ENCODE assay signal across 2 cellular contexts in the genomic region with DNA sequence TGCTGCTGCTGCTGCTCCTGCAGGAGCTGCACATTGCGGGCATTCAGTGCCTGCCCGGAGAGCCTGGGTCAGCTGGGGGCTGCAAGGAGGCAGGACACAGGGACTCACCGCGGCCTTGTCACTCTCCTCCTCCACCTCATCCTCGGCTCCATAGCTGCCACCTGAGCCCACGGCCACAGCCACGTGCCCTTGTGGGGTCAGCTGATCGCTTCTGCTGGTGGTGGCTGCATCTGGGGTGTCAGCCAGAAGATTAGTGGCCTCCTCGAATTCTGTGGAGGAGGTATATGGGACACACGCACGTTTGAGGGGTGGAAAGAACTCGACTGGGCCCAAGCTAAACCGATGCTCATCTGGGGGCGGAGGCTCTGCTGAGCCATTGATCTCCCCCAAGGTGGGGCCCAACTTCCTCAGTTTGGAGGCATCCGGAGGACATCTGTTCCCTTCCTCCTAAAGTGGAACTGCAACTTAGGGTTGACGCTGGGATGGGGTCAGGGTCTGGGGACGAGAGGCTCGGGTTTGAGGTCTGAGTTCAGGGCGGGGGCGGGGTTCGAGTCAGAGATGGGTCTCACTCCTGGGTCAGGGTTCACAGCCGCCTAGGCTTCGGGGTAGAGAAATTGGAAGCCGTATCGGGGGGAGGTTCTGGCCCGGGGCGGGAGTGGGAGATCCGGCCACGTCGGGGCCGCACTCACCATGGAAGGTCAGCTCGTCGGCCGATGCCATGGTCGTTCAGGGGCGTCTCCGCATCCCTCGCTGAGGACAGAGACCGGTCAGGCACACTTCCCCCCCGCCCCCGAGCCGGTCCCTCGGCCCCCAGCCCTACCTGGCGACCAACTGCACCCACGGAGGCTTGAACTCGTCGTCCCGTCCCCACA.
TF ChIP-seq lines count a peak whose summit lies in the region.

No MANE protein-coding gene starts in this region.

TF ChIP-seq in K562, 482 proteins besides CTCF, POLR2A, EP300 and RAD21 (continues in another document):
- TF ChIP-seq FIP1L1 (IDR thresholded peaks at IDR 0.05; ENCODE audit: low read depth, low read length, poor library complexity, severe bottlenecking) = no peak
- TF ChIP-seq, protein P1, sequence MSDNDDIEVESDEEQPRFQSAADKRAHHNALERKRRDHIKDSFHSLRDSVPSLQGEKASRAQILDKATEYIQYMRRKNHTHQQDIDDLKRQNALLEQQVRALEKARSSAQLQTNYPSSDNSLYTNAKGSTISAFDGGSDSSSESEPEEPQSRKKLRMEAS (CRISPR knock-in tag; IDR thresholded peaks at IDR 0.05) = peak; percentile 80
- no peak for TF ChIP-seq DPF2 (IDR thresholded peaks at IDR 0.05)
- no peak for TF ChIP-seq RB1 (IDR thresholded peaks at IDR 0.05; ENCODE audit: low read depth)
- TF ChIP-seq ZC3H4 (CRISPR knock-in tag; IDR thresholded peaks at IDR 0.05; ENCODE audit: borderline replicate concordance) = no peak
- TF ChIP-seq SAP30 (IDR thresholded peaks at IDR 0.05; ENCODE audit: borderline replicate concordance, insufficient read depth, low read depth, low read length, poor library complexity, severe bottlenecking) = peak; percentile 41
- TF ChIP-seq POLR2AphosphoS2 (IDR thresholded peaks at IDR 0.05; ENCODE audit: low read length) = no peak
- TF ChIP-seq SIN3B (IDR thresholded peaks at IDR 0.05; ENCODE audit: low read depth) = no peak
- TF ChIP-seq JUNB (CRISPR knock-in tag; conservative IDR thresholded peaks at IDR 0.05) = no peak
- TF ChIP-seq PPARD (CRISPR knock-in tag; IDR thresholded peaks at IDR 0.05) = no peak
- TF ChIP-seq NEUROD1 (IDR thresholded peaks at IDR 0.05; ENCODE audit: borderline replicate concordance, low read depth, low read length, partially characterized antibody) = no peak
- no peak for TF ChIP-seq CHD2 (IDR thresholded peaks at IDR 0.05; ENCODE audit: low read depth, low read length)
- TF ChIP-seq, protein P2, sequence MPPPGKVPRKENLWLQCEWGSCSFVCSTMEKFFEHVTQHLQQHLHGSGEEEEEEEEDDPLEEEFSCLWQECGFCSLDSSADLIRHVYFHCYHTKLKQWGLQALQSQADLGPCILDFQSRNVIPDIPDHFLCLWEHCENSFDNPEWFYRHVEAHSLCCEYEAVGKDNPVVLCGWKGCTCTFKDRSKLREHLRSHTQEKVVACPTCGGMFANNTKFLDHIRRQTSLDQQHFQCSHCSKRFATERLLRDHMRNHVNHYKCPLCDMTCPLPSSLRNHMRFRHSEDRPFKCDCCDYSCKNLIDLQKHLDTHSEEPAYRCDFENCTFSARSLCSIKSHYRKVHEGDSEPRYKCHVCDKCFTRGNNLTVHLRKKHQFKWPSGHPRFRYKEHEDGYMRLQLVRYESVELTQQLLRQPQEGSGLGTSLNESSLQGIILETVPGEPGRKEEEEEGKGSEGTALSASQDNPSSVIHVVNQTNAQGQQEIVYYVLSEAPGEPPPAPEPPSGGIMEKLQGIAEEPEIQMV (tag; conservative IDR thresholded peaks at IDR 0.05; ENCODE audit: low read depth) = no peak
- TF ChIP-seq CXXC5 (CRISPR knock-in tag; IDR thresholded peaks at IDR 0.05) = no peak
- TF ChIP-seq, protein P3, sequence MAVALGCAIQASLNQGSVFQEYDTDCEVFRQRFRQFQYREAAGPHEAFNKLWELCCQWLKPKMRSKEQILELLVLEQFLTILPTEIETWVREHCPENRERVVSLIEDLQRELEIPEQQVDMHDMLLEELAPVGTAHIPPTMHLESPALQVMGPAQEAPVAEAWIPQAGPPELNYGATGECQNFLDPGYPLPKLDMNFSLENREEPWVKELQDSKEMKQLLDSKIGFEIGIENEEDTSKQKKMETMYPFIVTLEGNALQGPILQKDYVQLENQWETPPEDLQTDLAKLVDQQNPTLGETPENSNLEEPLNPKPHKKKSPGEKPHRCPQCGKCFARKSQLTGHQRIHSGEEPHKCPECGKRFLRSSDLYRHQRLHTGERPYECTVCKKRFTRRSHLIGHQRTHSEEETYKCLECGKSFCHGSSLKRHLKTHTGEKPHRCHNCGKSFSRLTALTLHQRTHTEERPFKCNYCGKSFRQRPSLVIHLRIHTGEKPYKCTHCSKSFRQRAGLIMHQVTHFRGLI (CRISPR knock-in tag; IDR thresholded peaks at IDR 0.05) = no peak
- TF ChIP-seq SMAD2 (IDR thresholded peaks at IDR 0.05; ENCODE audit: low read depth, low read length) = no peak
- no peak for TF ChIP-seq CCAR2 (IDR thresholded peaks at IDR 0.05; ENCODE audit: low read depth, low read length)
- no peak for TF ChIP-seq POLR2H (tag; IDR thresholded peaks at IDR 0.05; ENCODE audit: low read depth)
- TF ChIP-seq ZNF224 (CRISPR knock-in tag; IDR thresholded peaks at IDR 0.05) = no peak
- TF ChIP-seq DACH1 (IDR thresholded peaks at IDR 0.05; ENCODE audit: partially characterized antibody) = peak; percentile 17
- TF ChIP-seq, protein P4, sequence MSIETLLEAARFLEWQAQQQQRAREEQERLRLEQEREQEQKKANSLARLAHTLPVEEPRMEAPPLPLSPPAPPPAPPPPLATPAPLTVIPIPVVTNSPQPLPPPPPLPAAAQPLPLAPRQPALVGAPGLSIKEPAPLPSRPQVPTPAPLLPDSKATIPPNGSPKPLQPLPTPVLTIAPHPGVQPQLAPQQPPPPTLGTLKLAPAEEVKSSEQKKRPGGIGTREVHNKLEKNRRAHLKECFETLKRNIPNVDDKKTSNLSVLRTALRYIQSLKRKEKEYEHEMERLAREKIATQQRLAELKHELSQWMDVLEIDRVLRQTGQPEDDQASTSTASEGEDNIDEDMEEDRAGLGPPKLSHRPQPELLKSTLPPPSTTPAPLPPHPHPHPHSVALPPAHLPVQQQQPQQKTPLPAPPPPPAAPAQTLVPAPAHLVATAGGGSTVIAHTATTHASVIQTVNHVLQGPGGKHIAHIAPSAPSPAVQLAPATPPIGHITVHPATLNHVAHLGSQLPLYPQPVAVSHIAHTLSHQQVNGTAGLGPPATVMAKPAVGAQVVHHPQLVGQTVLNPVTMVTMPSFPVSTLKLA (conservative IDR thresholded peaks at IDR 0.05) = peak in 1 of 2 experiments; percentile 68; a peak in 2 of 4 replicates
- no peak for TF ChIP-seq HMG20B (CRISPR knock-in tag; IDR thresholded peaks at IDR 0.05)
- TF ChIP-seq RCOR1 (IDR thresholded peaks at IDR 0.05; ENCODE audit: borderline replicate concordance in 1 of 2, low read depth in 2 of 2, low read length in 2 of 2) = no peak
- no peak for TF ChIP-seq NFE2L1 (tag; IDR thresholded peaks at IDR 0.05; ENCODE audit: borderline replicate concordance, low read depth)

TF ChIP-seq in HepG2, 621 proteins besides CTCF, POLR2A, EP300 and RAD21 (continues in another document):
- TF ChIP-seq SMC3 (IDR thresholded peaks at IDR 0.05; ENCODE audit: low read length) = no peak
- no peak for TF ChIP-seq ZBTB42 (CRISPR knock-in tag; IDR thresholded peaks at IDR 0.05)
- no peak for TF ChIP-seq IKZF1 (IDR thresholded peaks at IDR 0.05)
- no peak for TF ChIP-seq ZNF12 (CRISPR knock-in tag; IDR thresholded peaks at IDR 0.05)
- no peak for TF ChIP-seq ZNF256 (CRISPR knock-in tag; conservative IDR thresholded peaks at IDR 0.05)
- no peak for TF ChIP-seq GPN1 (CRISPR knock-in tag; IDR thresholded peaks at IDR 0.05; ENCODE audit: borderline replicate concordance)
- no peak for TF ChIP-seq BCL6 (CRISPR knock-in tag; IDR thresholded peaks at IDR 0.05)
- TF ChIP-seq, protein P5, sequence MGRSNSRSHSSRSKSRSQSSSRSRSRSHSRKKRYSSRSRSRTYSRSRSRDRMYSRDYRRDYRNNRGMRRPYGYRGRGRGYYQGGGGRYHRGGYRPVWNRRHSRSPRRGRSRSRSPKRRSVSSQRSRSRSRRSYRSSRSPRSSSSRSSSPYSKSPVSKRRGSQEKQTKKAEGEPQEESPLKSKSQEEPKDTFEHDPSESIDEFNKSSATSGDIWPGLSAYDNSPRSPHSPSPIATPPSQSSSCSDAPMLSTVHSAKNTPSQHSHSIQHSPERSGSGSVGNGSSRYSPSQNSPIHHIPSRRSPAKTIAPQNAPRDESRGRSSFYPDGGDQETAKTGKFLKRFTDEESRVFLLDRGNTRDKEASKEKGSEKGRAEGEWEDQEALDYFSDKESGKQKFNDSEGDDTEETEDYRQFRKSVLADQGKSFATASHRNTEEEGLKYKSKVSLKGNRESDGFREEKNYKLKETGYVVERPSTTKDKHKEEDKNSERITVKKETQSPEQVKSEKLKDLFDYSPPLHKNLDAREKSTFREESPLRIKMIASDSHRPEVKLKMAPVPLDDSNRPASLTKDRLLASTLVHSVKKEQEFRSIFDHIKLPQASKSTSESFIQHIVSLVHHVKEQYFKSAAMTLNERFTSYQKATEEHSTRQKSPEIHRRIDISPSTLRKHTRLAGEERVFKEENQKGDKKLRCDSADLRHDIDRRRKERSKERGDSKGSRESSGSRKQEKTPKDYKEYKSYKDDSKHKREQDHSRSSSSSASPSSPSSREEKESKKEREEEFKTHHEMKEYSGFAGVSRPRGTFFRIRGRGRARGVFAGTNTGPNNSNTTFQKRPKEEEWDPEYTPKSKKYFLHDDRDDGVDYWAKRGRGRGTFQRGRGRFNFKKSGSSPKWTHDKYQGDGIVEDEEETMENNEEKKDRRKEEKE (IDR thresholded peaks at IDR 0.05) = no peak
- no peak for TF ChIP-seq AKAP8 (CRISPR knock-in tag; IDR thresholded peaks at IDR 0.05)
- TF ChIP-seq, protein P6, sequence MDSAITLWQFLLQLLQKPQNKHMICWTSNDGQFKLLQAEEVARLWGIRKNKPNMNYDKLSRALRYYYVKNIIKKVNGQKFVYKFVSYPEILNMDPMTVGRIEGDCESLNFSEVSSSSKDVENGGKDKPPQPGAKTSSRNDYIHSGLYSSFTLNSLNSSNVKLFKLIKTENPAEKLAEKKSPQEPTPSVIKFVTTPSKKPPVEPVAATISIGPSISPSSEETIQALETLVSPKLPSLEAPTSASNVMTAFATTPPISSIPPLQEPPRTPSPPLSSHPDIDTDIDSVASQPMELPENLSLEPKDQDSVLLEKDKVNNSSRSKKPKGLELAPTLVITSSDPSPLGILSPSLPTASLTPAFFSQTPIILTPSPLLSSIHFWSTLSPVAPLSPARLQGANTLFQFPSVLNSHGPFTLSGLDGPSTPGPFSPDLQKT (CRISPR knock-in tag; IDR thresholded peaks at IDR 0.05; ENCODE audit: borderline replicate concordance) = no peak
- no peak for TF ChIP-seq XBP1 (CRISPR knock-in tag; IDR thresholded peaks at IDR 0.05)
- TF ChIP-seq AGO1 (IDR thresholded peaks at IDR 0.05; ENCODE audit: low read depth, low read length, poor library complexity, severe bottlenecking) = no peak
- no peak for TF ChIP-seq XRCC5 (optimal IDR thresholded peaks at IDR 0.05; ENCODE audit: low read length)
- no peak for TF ChIP-seq ARHGAP35 (CRISPR knock-in tag; IDR thresholded peaks at IDR 0.05; ENCODE audit: borderline replicate concordance)
- TF ChIP-seq, protein P7, sequence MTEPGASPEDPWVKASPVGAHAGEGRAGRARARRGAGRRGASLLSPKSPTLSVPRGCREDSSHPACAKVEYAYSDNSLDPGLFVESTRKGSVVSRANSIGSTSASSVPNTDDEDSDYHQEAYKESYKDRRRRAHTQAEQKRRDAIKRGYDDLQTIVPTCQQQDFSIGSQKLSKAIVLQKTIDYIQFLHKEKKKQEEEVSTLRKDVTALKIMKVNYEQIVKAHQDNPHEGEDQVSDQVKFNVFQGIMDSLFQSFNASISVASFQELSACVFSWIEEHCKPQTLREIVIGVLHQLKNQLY (CRISPR knock-in tag; IDR thresholded peaks at IDR 0.05) = no peak
- no peak for TF ChIP-seq ZNF557 (CRISPR knock-in tag; IDR thresholded peaks at IDR 0.05)
- TF ChIP-seq, protein P8, sequence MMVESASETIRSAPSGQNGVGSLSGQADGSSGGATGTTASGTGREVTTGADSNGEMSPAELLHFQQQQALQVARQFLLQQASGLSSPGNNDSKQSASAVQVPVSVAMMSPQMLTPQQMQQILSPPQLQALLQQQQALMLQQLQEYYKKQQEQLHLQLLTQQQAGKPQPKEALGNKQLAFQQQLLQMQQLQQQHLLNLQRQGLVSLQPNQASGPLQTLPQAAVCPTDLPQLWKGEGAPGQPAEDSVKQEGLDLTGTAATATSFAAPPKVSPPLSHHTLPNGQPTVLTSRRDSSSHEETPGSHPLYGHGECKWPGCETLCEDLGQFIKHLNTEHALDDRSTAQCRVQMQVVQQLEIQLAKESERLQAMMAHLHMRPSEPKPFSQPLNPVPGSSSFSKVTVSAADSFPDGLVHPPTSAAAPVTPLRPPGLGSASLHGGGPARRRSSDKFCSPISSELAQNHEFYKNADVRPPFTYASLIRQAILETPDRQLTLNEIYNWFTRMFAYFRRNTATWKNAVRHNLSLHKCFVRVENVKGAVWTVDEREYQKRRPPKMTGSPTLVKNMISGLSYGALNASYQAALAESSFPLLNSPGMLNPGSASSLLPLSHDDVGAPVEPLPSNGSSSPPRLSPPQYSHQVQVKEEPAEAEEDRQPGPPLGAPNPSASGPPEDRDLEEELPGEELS (CRISPR knock-in tag; IDR thresholded peaks at IDR 0.05) = no peak
- TF ChIP-seq ZNF775 (CRISPR knock-in tag; IDR thresholded peaks at IDR 0.05; ENCODE audit: borderline replicate concordance) = no peak
- TF ChIP-seq, protein P9, sequence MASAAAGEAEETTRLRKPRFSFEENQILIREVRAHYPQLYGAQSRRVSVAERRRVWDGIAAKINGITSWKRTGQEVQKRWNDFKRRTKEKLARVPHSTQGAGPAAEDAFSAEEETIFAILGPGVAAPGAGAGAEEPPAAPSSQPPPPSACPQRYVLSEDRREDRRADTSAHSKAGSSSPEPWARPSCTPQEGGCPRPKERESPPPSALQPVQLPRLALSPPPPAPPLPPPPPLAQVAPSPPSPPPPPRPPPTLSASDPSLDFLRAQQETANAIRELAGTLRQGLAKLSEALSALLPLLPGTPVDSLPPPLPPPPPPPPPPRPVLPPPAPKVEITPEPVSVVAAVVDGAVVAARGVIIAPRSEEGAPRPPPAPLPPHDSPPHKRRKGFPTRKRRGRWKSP (CRISPR knock-in tag; IDR thresholded peaks at IDR 0.05) = 0 out of 2 replicates have a peak, but pooled peaks have one; percentile 0
- no peak for TF ChIP-seq NR1H2 (CRISPR knock-in tag; IDR thresholded peaks at IDR 0.05; ENCODE audit: borderline replicate concordance, low read depth)
- TF ChIP-seq SRY (CRISPR knock-in tag; IDR thresholded peaks at IDR 0.05) = no peak
- 0 out of 2 replicates have a peak, but pooled peaks have one; percentile 5 for TF ChIP-seq ZZZ3 (CRISPR knock-in tag; IDR thresholded peaks at IDR 0.05; ENCODE audit: borderline replicate concordance)
- TF ChIP-seq ZNF839 (CRISPR knock-in tag; IDR thresholded peaks at IDR 0.05; ENCODE audit: borderline replicate concordance) = no peak
- no peak for TF ChIP-seq FOXA1 (IDR thresholded peaks at IDR 0.05)
- no peak for TF ChIP-seq FOXA1 (CRISPR knock-in tag; IDR thresholded peaks at IDR 0.05)
- TF ChIP-seq MTF1 (CRISPR knock-in tag; IDR thresholded peaks at IDR 0.05) = no peak
- TF ChIP-seq, protein P1 (IDR thresholded peaks at IDR 0.05) = peak; percentile 42; the same call in 1 of the 2 replicates
- no peak for TF ChIP-seq ISL2 (CRISPR knock-in tag; IDR thresholded peaks at IDR 0.05)
- no peak for TF ChIP-seq IRF2 (CRISPR knock-in tag; IDR thresholded peaks at IDR 0.05)
- no peak for TF ChIP-seq KAT7 (CRISPR knock-in tag; IDR thresholded peaks at IDR 0.05; ENCODE audit: borderline replicate concordance)
- TF ChIP-seq ZNF335 (CRISPR knock-in tag; IDR thresholded peaks at IDR 0.05) = no peak
- TF ChIP-seq ZNF850 (CRISPR knock-in tag; conservative IDR thresholded peaks at IDR 0.05) = 0 out of 2 replicates have a peak, but pooled peaks have one; percentile 7
- no peak for TF ChIP-seq MEIS2 (CRISPR knock-in tag; IDR thresholded peaks at IDR 0.05)
- no peak for TF ChIP-seq ZNF20 (CRISPR knock-in tag; IDR thresholded peaks at IDR 0.05)
- TF ChIP-seq PCBP1 (IDR thresholded peaks at IDR 0.05; ENCODE audit: borderline replicate concordance, low read depth, low read length) = no peak
- TF ChIP-seq ZNF101 (CRISPR knock-in tag; IDR thresholded peaks at IDR 0.05; ENCODE audit: borderline replicate concordance, low read depth) = no peak
- no peak for TF ChIP-seq ZNF550 (CRISPR knock-in tag; IDR thresholded peaks at IDR 0.05; ENCODE audit: borderline replicate concordance)
